In the genomic region with DNA sequence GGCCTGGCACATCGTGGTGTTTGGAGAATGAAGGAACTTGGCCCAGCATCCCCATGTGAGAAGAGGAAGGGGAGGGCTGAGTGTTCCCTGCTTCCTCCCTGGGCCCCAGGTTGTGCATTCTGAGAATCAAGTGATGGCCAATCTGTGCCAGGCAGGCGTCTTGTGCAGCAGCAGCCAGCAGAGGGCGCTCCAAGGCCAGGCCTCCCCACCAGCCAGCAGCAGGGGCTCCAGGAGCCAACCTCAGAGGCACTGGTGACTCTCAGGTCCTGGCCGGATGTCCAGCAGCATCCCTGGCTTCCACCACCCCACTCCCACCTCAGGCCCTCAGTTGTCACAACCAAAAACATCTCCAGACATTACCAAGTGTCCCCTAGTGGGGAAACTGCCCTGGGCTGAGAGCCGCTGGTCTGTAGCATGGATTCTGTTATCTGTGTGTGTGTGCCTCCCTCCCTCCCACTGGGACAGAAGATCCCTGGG, we compare ENCODE assay signal across 8 cellular contexts.
A peak's percentile ranks its signal among the peaks of the same experiment; 100 is the strongest.
DNase-seq lines count a peak whose midpoint lies in the region; ATAC-seq and TF ChIP-seq lines count a peak whose summit lies in the region.

No MANE protein-coding gene starts in this region.

- no peaks in the 10 kb centered on the region for H3K27me3 ChIP-seq in DOHH2 (ENCODE audit: control insufficient read depth, low read length)
- no peaks in the 10 kb centered on the region for H3K27me3 ChIP-seq in suprapubic skin

- WGBS in suprapubic skin: 0% methylated on average over 1 of the region's 5 CpGs

- no peaks in the 10 kb centered on the region for H3K9me3 Mint-ChIP-seq in T-cell

- H3K4me3 Mint-ChIP-seq in T-cell: no peak overlapping the region

- TF ChIP-seq CTCF in DOHH2 (IDR thresholded peaks at IDR 0.05; ENCODE audit: low read depth, low read length, poor library complexity, severe bottlenecking) (peak; percentile 96), suprapubic skin (IDR thresholded peaks at IDR 0.05) (peak in 1 of 2 donors; percentile 72)

- H3K27ac ChIP-seq in DOHH2 (ENCODE audit: low read depth, low read length) (no peak overlapping the region), angular gyrus (ENCODE audit: low read depth, low read length) (peak overlapping the region; percentile 68), suprapubic skin (no peak overlapping the region)

- H3K36me3 ChIP-seq in DOHH2 (ENCODE audit: control insufficient read depth, low read length) (no peaks in the 10 kb centered on the region), suprapubic skin (peaks cover 56% of the 10 kb centered on the region)

- H3F3A ChIP-seq in DOHH2 (ENCODE audit: control insufficient read depth, insufficient read depth): no peaks in the 10 kb centered on the region

- no peak for TF ChIP-seq EP300 in suprapubic skin (IDR thresholded peaks at IDR 0.05)

- H3K9me2 ChIP-seq in DOHH2 (replicated peaks; ENCODE audit: control insufficient read depth, low read length): no peaks in the 10 kb centered on the region

- POLR2A ChIA-PET in T-cell (lab: Charles Lee): no interaction called here

- in situ Hi-C loops in KBM-7 (cut with MboI; ENCODE audit: low pct_unique_long_range_greater_than_20kb, low sequenced_read_pairs): no loop called here

- no peak overlapping the region for H3K4me3 ChIP-seq in DOHH2 (ENCODE audit: low read length)
- H3K4me3 ChIP-seq in suprapubic skin: no peak overlapping the region

- H4K20me1 ChIP-seq in DOHH2 (ENCODE audit: control insufficient read depth, insufficient read depth, low read depth, low read length): no peaks in the 10 kb centered on the region

- DNase-seq in KBM-7 (peak; percentile 81), T-cell (peak in 31 of 34 experiments; percentile 12 to 65 (median 44)), hepatic stellate cell (ENCODE audit: low spot score) (peak; percentile 85), suprapubic skin (ENCODE audit: low spot score in 2 of 2) (no peak)
- peak; percentile 38 to 54 for DNase-seq in stimulated activated CD4-positive, alpha-beta T cell treated with anti-CD3 and anti-CD28 coated beads, Interleukin-15, amount 100 ng/mL, for 1 hour (ENCODE audit: low read depth in 1 of 2, low spot score in 1 of 2)

- peaks cover 59% of the 10 kb centered on the region for H3K36me3 Mint-ChIP-seq in T-cell

- H3K27me3 Mint-ChIP-seq in T-cell: no peaks in the 10 kb centered on the region

- TF ChIP-seq POLR2A in suprapubic skin (IDR thresholded peaks at IDR 0.05): no peak

- peak overlapping the region in 1 of 2 donors; percentile 36 for H3K27ac Mint-ChIP-seq in T-cell

- CTCF ChIA-PET in T-cell (lab: Charles Lee): no interaction called here

- no peaks in the 10 kb centered on the region for H3K4me1 ChIP-seq in DOHH2 (ENCODE audit: control insufficient read depth, low read length)
- H3K4me1 ChIP-seq in suprapubic skin: no peaks in the 10 kb centered on the region

- H3K79me2 ChIP-seq in DOHH2 (ENCODE audit: control insufficient read depth, low read length): no peaks in the 10 kb centered on the region

- ATAC-seq in T-cell (replicated peaks in 1 of 4): peak; percentile 43 to 67 (median 56)
- no peak for ATAC-seq in HG03342 (IDR thresholded peaks at IDR 0.05; ENCODE audit: unreplicated experiment)

- no peaks in the 10 kb centered on the region for H3K9me3 ChIP-seq in DOHH2 (ENCODE audit: control insufficient read depth, insufficient read depth, low read length)
- no peaks in the 10 kb centered on the region for H3K9me3 ChIP-seq in suprapubic skin

- H3K4me2 ChIP-seq in DOHH2 (ENCODE audit: low read length): no peak overlapping the region

- no peaks in the 10 kb centered on the region for H3K4me1 Mint-ChIP-seq in T-cell

Comparison
In these comparisons a context has a peak if more than half of its experiments do, and no peak if none do; other contexts are left out.
1. DNase-seq: peak in KBM-7 (single experiment), T-cell (31 of 34), hepatic stellate cell (single experiment) and stimulated activated CD4-positive, alpha-beta T cell treated with anti-CD3 and anti-CD28 coated beads, Interleukin-15, amount 100 ng/mL, for 1 hour (2 of 2); none in suprapubic skin (0 of 2).